In the genomic region with DNA sequence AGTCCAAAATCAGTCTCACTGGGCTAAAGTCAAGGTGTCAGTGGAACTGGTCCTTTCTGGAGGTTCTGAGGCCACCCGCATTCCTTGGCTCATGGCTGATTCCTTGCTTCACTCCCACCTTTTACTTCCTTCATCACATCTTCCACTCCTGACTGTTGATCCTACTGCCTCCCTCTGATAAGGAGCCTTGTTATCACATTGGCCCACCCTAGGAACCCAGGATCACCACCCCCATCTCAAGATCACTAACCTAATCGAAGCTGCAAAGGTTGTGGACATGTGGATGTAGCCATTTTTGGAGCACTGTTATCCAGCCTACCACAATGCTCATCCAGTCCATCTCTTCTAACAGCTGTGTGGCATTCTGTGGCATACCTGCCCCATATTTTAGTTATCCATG, we compare ENCODE assay signal across 32 cellular contexts.
"Had no signal": no experiment of that assay in that cellular context is flagged by ENCODE, and none has a peak within 500 bp of the region (broad histone marks: within the 10 kb centered on the region; RNA-seq: fewer than 3 reads in every experiment).

No MANE protein-coding gene starts in this region.

- H3K9ac ChIP-seq: KMS-11 had no signal

- H3K9me3 ChIP-seq: MG63 had no signal

- H3K36me3 ChIP-seq: MG63 had no signal

- H3K4me3 ChIP-seq: MG63 had no signal

- H3K27me3 ChIP-seq: MG63 had no signal

- DNase-seq: Karpas-422, Kasumi-1, MG63, MM.1S, MV-4-11, NCI-H1048, NCI-H1092, NCI-H1092 treated with DMSO at 0.1 percent for 48 hours, NCI-H1105, NCI-H1105 treated with DMSO at 0.1 percent for 48 hours, NCI-H1417, NCI-H1417 treated with DMSO at 0.1 percent for 48 hours, NCI-H1436, NCI-H1436 treated with DMSO at 0.1 percent for 48 hours, NCI-H146, NCI-H1694, NCI-H1694 treated with DMSO at 0.1 percent for 48 hours, NCI-H187, NCI-H187 treated with DMSO at 0.1 percent for 48 hours, NCI-H1930, NCI-H2029, NCI-H2029 treated with DMSO at 0.1 percent for 48 hours, NCI-H2081, NCI-H2081 treated with DMSO at 0.1 percent for 48 hours, NCI-H2107, NCI-H2227 treated with DMSO at 0.1 percent for 48 hours, NCI-H226, NCI-H345, NCI-H446, NCI-H446 treated with DMSO at 0.1 percent for 48 hours, NCI-H510A had no signal

- H3K27ac ChIP-seq: KMS-11 had no signal

- H3K4me2 ChIP-seq: KMS-11 had no signal
